8 cellular contexts compared by ENCODE assay signal in genomic region chr4:109827672-109828071, GRCh38. TPM values are rescaled to one million over a fixed set of nuclear protein-coding genes. Genes with fewer than 3 reads are reported as not detected.
"Had no signal": no experiment of that assay in that cellular context is flagged by ENCODE, and none has a peak within 500 bp of the region (broad histone marks: within the 10 kb centered on the region; RNA-seq: fewer than 3 reads in every experiment).

Gene RRH (plus strand): TSS chr4:109827972. CDS start chr4:109828028, 56 bp downstream.

- H3K27ac Mint-ChIP-seq: IgD-negative memory B cell had no signal

- H3K4me3 Mint-ChIP-seq: IgD-negative memory B cell had no signal

- H3K27me3 Mint-ChIP-seq: IgD-negative memory B cell had no signal

- DNase-seq: IMR-90, KBM-7 had no signal

- H3K9me3 Mint-ChIP-seq: IgD-negative memory B cell had no signal

- ATAC-seq: HepG2, K562 had no signal

- H3K36me3 Mint-ChIP-seq: IgD-negative memory B cell had no signal

- H3K27ac ChIP-seq: HL-60 had no signal

- H3K4me3 ChIP-seq: K562 had no signal

- H3K4me1 Mint-ChIP-seq: IgD-negative memory B cell had no signal

RNA-seq across cellular contexts. Expression of gene RRH, which starts in this region (rescaled TPM):
- total RNA-seq: HT-29, HT1080, IMR-90 had no signal
- polyA plus RNA-seq: IgD-negative memory B cell had no signal
